ENCODE assay signal across 8 cellular contexts in the genomic region with DNA sequence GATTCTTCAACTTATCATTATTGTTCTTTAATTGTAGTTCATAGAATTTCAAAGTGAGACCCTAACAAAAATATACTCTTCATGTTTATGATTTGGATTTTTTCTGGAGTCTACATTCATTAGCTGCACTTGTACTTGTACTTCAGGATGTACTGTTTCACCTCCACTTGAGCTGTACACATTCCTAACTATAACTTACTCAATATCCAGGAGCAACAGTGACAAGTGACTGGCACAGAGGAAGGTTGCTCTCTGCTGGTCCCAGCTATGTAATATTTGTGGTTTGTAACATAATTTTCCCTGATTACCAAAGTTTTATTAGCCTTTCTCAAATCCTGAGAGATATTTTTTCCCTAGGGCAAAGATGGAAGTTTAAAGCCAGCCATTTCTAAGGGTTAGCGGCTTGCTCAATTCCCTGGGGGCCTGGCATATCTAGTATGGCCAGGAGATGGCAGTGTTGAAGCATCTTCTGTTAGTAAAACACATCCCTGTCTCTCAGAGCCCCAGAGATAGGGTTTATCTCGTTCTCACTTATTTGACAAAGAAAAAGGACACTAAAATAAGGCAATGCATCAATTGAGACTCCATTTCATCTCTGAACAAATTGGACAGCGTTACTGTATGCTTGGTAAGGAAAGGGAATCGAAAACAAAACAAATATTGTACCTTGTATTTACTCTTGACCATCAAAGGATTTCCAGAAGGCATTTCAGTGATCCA. TPM values are rescaled to one million over a fixed set of nuclear protein-coding genes. Genes with fewer than 3 reads are reported as not detected.
DNase-seq lines count a peak whose midpoint lies in the region; ATAC-seq and TF ChIP-seq lines count a peak whose summit lies in the region.

No MANE protein-coding gene starts in this region.

- WGBS in endodermal cell (ENCODE audit: insufficient coverage in 1 of 2, insufficient read length in 1 of 2), 2 experiments: 12% methylated on average over 4 of the region's 4 CpGs; no CpG with 5 or more reads in 1 of the 2 experiments

- peaks cover 22% of the 10 kb centered on the region for H3K27me3 Mint-ChIP-seq in activated CD4-positive, alpha-beta T cell treated with anti-CD3 and anti-CD28 coated beads, Interleukin-2, amount 10 ng/mL, durations not matched to agents 7 days and 5 days
- no peaks in the 10 kb centered on the region for H3K27me3 Mint-ChIP-seq in endodermal cell (ENCODE audit: insufficient read depth)
- H3K27me3 Mint-ChIP-seq in stimulated activated naive CD8-positive, alpha-beta T cell treated with anti-CD3 and anti-CD28 coated beads, Interleukin-15, amount 100 ng/mL, for 72 hours: peaks cover 30% of the 10 kb centered on the region

- H3K4me1 Mint-ChIP-seq in activated CD4-positive, alpha-beta T cell treated with anti-CD3 and anti-CD28 coated beads, Interleukin-2, amount 10 ng/mL, durations not matched to agents 7 days and 5 days: no peaks in the 10 kb centered on the region
- H3K4me1 Mint-ChIP-seq in endodermal cell: peaks cover 34% of the 10 kb centered on the region
- no peaks in the 10 kb centered on the region for H3K4me1 Mint-ChIP-seq in stimulated activated naive CD8-positive, alpha-beta T cell treated with anti-CD3 and anti-CD28 coated beads, Interleukin-15, amount 100 ng/mL, for 72 hours

- H3K27ac Mint-ChIP-seq in activated CD4-positive, alpha-beta T cell treated with anti-CD3 and anti-CD28 coated beads, Interleukin-2, amount 10 ng/mL, durations not matched to agents 7 days and 5 days: no peak overlapping the region
- H3K27ac Mint-ChIP-seq in endodermal cell: peak overlapping the region; percentile 79
- H3K27ac Mint-ChIP-seq in stimulated activated naive CD8-positive, alpha-beta T cell treated with anti-CD3 and anti-CD28 coated beads, Interleukin-15, amount 100 ng/mL, for 72 hours: no peak overlapping the region

- H3K4me1 ChIP-seq in endodermal cell (ENCODE audit: control insufficient read depth, insufficient read depth, low read length): peaks cover 6% of the 10 kb centered on the region

- CTCF ChIA-PET in activated CD4-positive, alpha-beta T cell treated with anti-CD3 and anti-CD28 coated beads, Interleukin-2, amount 10 ng/mL, durations not matched to agents 7 days and 5 days (lab: Charles Lee): interaction anchor here (0.5 kb wide), 1 partner anchor 668 kb away, joined by 4 read pairs; no protein-coding TSS in a partner anchor

- no peak overlapping the region for H3K9ac ChIP-seq in endodermal cell (ENCODE audit: extremely low read depth, low read length, poor library complexity, severe bottlenecking)

- TF ChIP-seq CTCF in endodermal cell (conservative IDR thresholded peaks at IDR 0.05): peak; percentile 96

- H3K36me3 ChIP-seq in endodermal cell (ENCODE audit: control insufficient read depth, insufficient read depth, low read length): no peaks in the 10 kb centered on the region

- no peak overlapping the region for H3K4me3 Mint-ChIP-seq in activated CD4-positive, alpha-beta T cell treated with anti-CD3 and anti-CD28 coated beads, Interleukin-2, amount 10 ng/mL, durations not matched to agents 7 days and 5 days
- H3K4me3 Mint-ChIP-seq in endodermal cell: no peak overlapping the region
- H3K4me3 Mint-ChIP-seq in stimulated activated naive CD8-positive, alpha-beta T cell treated with anti-CD3 and anti-CD28 coated beads, Interleukin-15, amount 100 ng/mL, for 72 hours: no peak overlapping the region

- ATAC-seq in GM18519 (IDR thresholded peaks at IDR 0.05; ENCODE audit: low FRiP score, unreplicated experiment): peak; percentile 91
- peak; percentile 84 for ATAC-seq in HG03060 (IDR thresholded peaks at IDR 0.05; ENCODE audit: low read depth, unreplicated experiment)
- peak; percentile 76 for ATAC-seq in stimulated activated naive CD8-positive, alpha-beta T cell treated with anti-CD3 and anti-CD28 coated beads, Interleukin-15, amount 100 ng/mL, for 72 hours

- H3K27ac ChIP-seq in endodermal cell (ENCODE audit: low read depth, low read length): no peak overlapping the region

- no peaks in the 10 kb centered on the region for H3K27me3 ChIP-seq in endodermal cell (ENCODE audit: control insufficient read depth, insufficient read depth, low read length, poor library complexity, severe bottlenecking)

- DNase-seq in Ammon's horn (ENCODE audit: low spot score) (peak; percentile 79), NCI-H2196 treated with DMSO at 0.1 percent for 48 hours (lab: John Stamatoyannopoulos, UW; ENCODE audit: unreplicated experiment) (peak; percentile 22), endodermal cell (peak; percentile 93), midbrain (lab: John Stamatoyannopoulos, UW) (peak; percentile 69)
- peak; percentile 60 for DNase-seq in activated CD4-positive, alpha-beta T cell treated with anti-CD3 and anti-CD28 coated beads, Interleukin-2, amount 10 ng/mL, durations not matched to agents 7 days and 5 days
- peak; percentile 35 to 40 for DNase-seq in stimulated activated naive CD8-positive, alpha-beta T cell treated with anti-CD3 and anti-CD28 coated beads, Interleukin-15, amount 100 ng/mL, for 72 hours

- H3K9me3 Mint-ChIP-seq in activated CD4-positive, alpha-beta T cell treated with anti-CD3 and anti-CD28 coated beads, Interleukin-2, amount 10 ng/mL, durations not matched to agents 7 days and 5 days: no peaks in the 10 kb centered on the region
- peaks cover 15% of the 10 kb centered on the region for H3K9me3 Mint-ChIP-seq in endodermal cell
- H3K9me3 Mint-ChIP-seq in stimulated activated naive CD8-positive, alpha-beta T cell treated with anti-CD3 and anti-CD28 coated beads, Interleukin-15, amount 100 ng/mL, for 72 hours: no peaks in the 10 kb centered on the region

- no peak overlapping the region for H3K4me3 ChIP-seq in endodermal cell (ENCODE audit: low read length)

- POLR2A ChIA-PET in activated CD4-positive, alpha-beta T cell treated with anti-CD3 and anti-CD28 coated beads, Interleukin-2, amount 10 ng/mL, durations not matched to agents 7 days and 5 days (lab: Charles Lee): no interaction called here

- H3K9me3 ChIP-seq in endodermal cell (ENCODE audit: control insufficient read depth, low read length): no peaks in the 10 kb centered on the region

- no peaks in the 10 kb centered on the region for H3K36me3 Mint-ChIP-seq in activated CD4-positive, alpha-beta T cell treated with anti-CD3 and anti-CD28 coated beads, Interleukin-2, amount 10 ng/mL, durations not matched to agents 7 days and 5 days (ENCODE audit: low read depth)
- no peaks in the 10 kb centered on the region for H3K36me3 Mint-ChIP-seq in endodermal cell (ENCODE audit: low read depth)

RNA-seq across cellular contexts. Expression of a gene that starts 14.2 kb away (rescaled TPM):
- total RNA-seq in activated CD4-positive, alpha-beta T cell treated with anti-CD3 and anti-CD28 coated beads, Interleukin-2, amount 10 ng/mL, durations not matched to agents 7 days and 5 days: not detected
- total RNA-seq in endodermal cell: under 1 TPM; 0.13 to 0.15 TPM
- polyA plus RNA-seq in endodermal cell (2013, experiment 1 of 2): not detected
- polyA plus RNA-seq in endodermal cell (2013, experiment 2 of 2): not detected

RNA-seq across cellular contexts. Expression of a gene that starts 30.6 kb away (rescaled TPM):
- total RNA-seq in activated CD4-positive, alpha-beta T cell treated with anti-CD3 and anti-CD28 coated beads, Interleukin-2, amount 10 ng/mL, durations not matched to agents 7 days and 5 days: not detected
- total RNA-seq in endodermal cell: 10 to 100 TPM in 1 of 2 donors, 1 to 10 TPM in 1; 2.5 to 14.3 TPM
- 0.25 TPM for polyA plus RNA-seq in endodermal cell (2013, experiment 1 of 2)
- 0.08 TPM for polyA plus RNA-seq in endodermal cell (2013, experiment 2 of 2)

RNA-seq across cellular contexts. Expression of a gene that starts 54.6 kb away (rescaled TPM):
- total RNA-seq in activated CD4-positive, alpha-beta T cell treated with anti-CD3 and anti-CD28 coated beads, Interleukin-2, amount 10 ng/mL, durations not matched to agents 7 days and 5 days: not detected
- total RNA-seq in endodermal cell: not detected
- polyA plus RNA-seq in endodermal cell (2013, experiment 1 of 2): not detected
- polyA plus RNA-seq in endodermal cell (2013, experiment 2 of 2): not detected

Comparison
In these comparisons a context has a peak if more than half of its experiments do, and no peak if none do; other contexts are left out.
1. DNase-seq: peak in every context shown above with its lines; median percentile 93 in endodermal cell; 79 in Ammon's horn; 69 in midbrain; 60 in activated CD4-positive, alpha-beta T cell treated with anti-CD3 and anti-CD28 coated beads, Interleukin-2, amount 10 ng/mL, durations not matched to agents 7 days and 5 days; 38 in stimulated activated naive CD8-positive, alpha-beta T cell treated with anti-CD3 and anti-CD28 coated beads, Interleukin-15, amount 100 ng/mL, for 72 hours; 22 in NCI-H2196 treated with DMSO at 0.1 percent for 48 hours.